In genomic region chr12:46825526-46826414, GRCh38 we compare ENCODE assay signal across 10 cellular contexts. TPM values are rescaled to one million over a fixed set of nuclear protein-coding genes. Genes with fewer than 3 reads are reported as not detected.
A peak's percentile ranks its signal among the peaks of the same experiment; 100 is the strongest.
DNase-seq lines count a peak whose midpoint lies in the region; ATAC-seq and TF ChIP-seq lines count a peak whose summit lies in the region.
"Had no signal": no experiment of that assay in that cellular context is flagged by ENCODE, and none has a peak within 500 bp of the region (broad histone marks: within the 10 kb centered on the region; RNA-seq: fewer than 3 reads in every experiment).

SLC38A4 (minus strand) TSS chr12:46825997; CDS start chr12:46793071, 32,926 bp downstream.

- TF ChIP-seq POLR2A in transverse colon (IDR thresholded peaks at IDR 0.05) = peak; percentile 42
- no peak for TF ChIP-seq POLR2A in vagina (IDR thresholded peaks at IDR 0.05)

- H3K4me3 ChIP-seq in transverse colon (peak within 1 kb of the TSS in 3 of 4 donors; percentile 29 to 42 (median 32)), vagina (peak within 1 kb of the TSS in 1 of 2 donors; percentile 12)
- H3K4me3 ChIP-seq: lung had no signal

- no peak for TF ChIP-seq EP300 in transverse colon (IDR thresholded peaks at IDR 0.05; ENCODE audit: low read depth)

- H3K9me3 ChIP-seq in transverse colon (no peaks in the 10 kb centered on the region), vagina (no peaks in the 10 kb centered on the region)

- DNase-seq in HuH-7.5 (ENCODE audit: low spot score) = peak; percentile 70
- peak; percentile 8 for DNase-seq in dermis blood vessel endothelial cell
- DNase-seq in left kidney (ENCODE audit: low read depth, low spot score) = peak; percentile 79
- DNase-seq in transverse colon = peak; percentile 72
- no peak for DNase-seq in activated T-cell treated with anti-CD3 and anti-CD28 coated beads, Interleukin-2, amount 50 U/mL, for 1 hour
- DNase-seq in activated CD4-positive, alpha-beta T cell treated with anti-CD3 and anti-CD28 coated beads, Interleukin-2, amount 50 U/mL, for 1 hour = no peak
- no peak for DNase-seq in vagina (ENCODE audit: extremely low spot score in 2 of 2)
- DNase-seq: NCI-H1436 treated with DMSO at 0.1 percent for 48 hours had no signal

- H3K27me3 ChIP-seq in transverse colon = peaks cover 45% of the 10 kb centered on the region
- no peaks in the 10 kb centered on the region for H3K27me3 ChIP-seq in vagina

- 12 to 18% methylated on average over 9 to 30 of the region's 30 CpGs for WGBS in transverse colon (ENCODE audit: low coverage in 1 of 2), 2 donors

- no peaks in the 10 kb centered on the region for H3K36me3 ChIP-seq in transverse colon
- H3K36me3 ChIP-seq in vagina = no peaks in the 10 kb centered on the region

- ATAC-seq in HG03469 (IDR thresholded peaks at IDR 0.05; ENCODE audit: unreplicated experiment) = no peak

- H3K4me1 ChIP-seq in transverse colon (peaks cover 0 to 29% (median 13%) of the 10 kb centered on the region in 4 donors), vagina (peaks cover 8% of the 10 kb centered on the region)

- intact Hi-C loops in transverse colon (cut with DNase I; ENCODE audit: low total_unique reads) = no loop called here
- intact Hi-C loops in vagina (cut with DNase I) = no loop called here

- H3K27ac ChIP-seq in transverse colon (peak within 1 kb of the TSS; percentile 69 to 80 (median 74)), vagina (no peak within 1 kb of the TSS)

- peak in 1 of 5 experiments; percentile 31 for TF ChIP-seq CTCF in transverse colon (IDR thresholded peaks at IDR 0.05)
- TF ChIP-seq CTCF in vagina (IDR thresholded peaks at IDR 0.05) = no peak

- in situ Hi-C loops in transverse colon (cut with MboI; ENCODE audit: low pct_ligation_motif_present in 1 of 4, low pct_unique_long_range_greater_than_20kb in 1 of 4, low sequenced_read_pairs in 3 of 4) = no loop called here

RNA-seq across cellular contexts. Expression of gene SLC38A4, which starts in this region (rescaled TPM):
- total RNA-seq in dermis blood vessel endothelial cell (1.2 and 7.3 TPM in 2 replicates), transverse colon (10 to 100 TPM in 1 of 4 donors, 1 to 10 TPM in 3; 2.2 to 19.7 (median 6.7) TPM), vagina (not detected)

Comparison
In these comparisons a context has a peak if more than half of its experiments do, and no peak if none do; other contexts are left out.
1. DNase-seq: peak in HuH-7.5 (single experiment), dermis blood vessel endothelial cell (single experiment), left kidney (single experiment) and transverse colon (single experiment); none in activated T-cell treated with anti-CD3 and anti-CD28 coated beads, Interleukin-2, amount 50 U/mL, for 1 hour (single experiment), activated CD4-positive, alpha-beta T cell treated with anti-CD3 and anti-CD28 coated beads, Interleukin-2, amount 50 U/mL, for 1 hour (single experiment) and vagina (0 of 2).